Comparison of ENCODE assay signal across 1 cellular context in genomic region chr1:45230537-45230936, GRCh38.
TF ChIP-seq lines count a peak whose summit lies in the region.

No MANE protein-coding gene starts in this region.

TF ChIP-seq in HEK293, 187 proteins besides CTCF, POLR2A, EP300 and RAD21 (continued from another document):
- TF ChIP-seq PRDM2 (tag by site-specific recombination; IDR thresholded peaks at IDR 0.05; ENCODE audit: borderline replicate concordance) (no peak), ZNF785 (tag by site-specific recombination; IDR thresholded peaks at IDR 0.05) (no peak), ZNF133 (tag by site-specific recombination; IDR thresholded peaks at IDR 0.05) (no peak), ZNF311 (tag by site-specific recombination; IDR thresholded peaks at IDR 0.05; ENCODE audit: borderline replicate concordance) (no peak), REST (tag by site-specific recombination; IDR thresholded peaks at IDR 0.05) (no peak), ZNF18 (tag by site-specific recombination; IDR thresholded peaks at IDR 0.05) (no peak), ZNF274 (IDR thresholded peaks at IDR 0.05; ENCODE audit: low read length) (no peak), ZNF274 (tag by site-specific recombination; IDR thresholded peaks at IDR 0.05; ENCODE audit: borderline replicate concordance) (no peak)
- TF ChIP-seq, protein P1, sequence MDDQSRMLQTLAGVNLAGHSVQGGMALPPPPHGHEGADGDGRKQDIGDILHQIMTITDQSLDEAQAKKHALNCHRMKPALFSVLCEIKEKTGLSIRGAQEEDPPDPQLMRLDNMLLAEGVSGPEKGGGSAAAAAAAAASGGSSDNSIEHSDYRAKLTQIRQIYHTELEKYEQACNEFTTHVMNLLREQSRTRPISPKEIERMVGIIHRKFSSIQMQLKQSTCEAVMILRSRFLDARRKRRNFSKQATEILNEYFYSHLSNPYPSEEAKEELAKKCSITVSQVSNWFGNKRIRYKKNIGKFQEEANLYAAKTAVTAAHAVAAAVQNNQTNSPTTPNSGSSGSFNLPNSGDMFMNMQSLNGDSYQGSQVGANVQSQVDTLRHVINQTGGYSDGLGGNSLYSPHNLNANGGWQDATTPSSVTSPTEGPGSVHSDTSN (CRISPR knock-in tag; IDR thresholded peaks at IDR 0.05) = no peak
